1 cellular context compared by ENCODE assay signal in genomic region chr7:100538654-100539435, GRCh38.
A peak's percentile ranks its signal among the peaks of the same experiment; 100 is the strongest.
TF ChIP-seq lines count a peak whose summit lies in the region.

AGFG2 (plus strand) TSS chr7:100539203; CDS start chr7:100539347, 144 bp downstream.

TF ChIP-seq in HEK293, 187 proteins besides CTCF, POLR2A, EP300 and RAD21 (continued from another document and continues in another):
- TF ChIP-seq ZNF157 (tag by site-specific recombination; IDR thresholded peaks at IDR 0.05) (no peak), ZNF704 (tag by site-specific recombination; IDR thresholded peaks at IDR 0.05) (no peak), ZNF302 (tag by site-specific recombination; IDR thresholded peaks at IDR 0.05; ENCODE audit: low read depth) (no peak), ZNF391 (tag by site-specific recombination; IDR thresholded peaks at IDR 0.05; ENCODE audit: borderline replicate concordance, low read depth) (peak; percentile 93), KLF10 (tag by site-specific recombination; IDR thresholded peaks at IDR 0.05) (peak; percentile 97), ZBTB21 (tag by site-specific recombination; IDR thresholded peaks at IDR 0.05) (peak; percentile 92), ZNF146 (tag by site-specific recombination; IDR thresholded peaks at IDR 0.05) (peak; percentile 4; the same call in 1 of the 2 replicates), ZNF558 (tag by site-specific recombination; IDR thresholded peaks at IDR 0.05) (0 out of 2 replicates have a peak, but pooled peaks have one; percentile 15), WT1 (tag by site-specific recombination; IDR thresholded peaks at IDR 0.05) (peak; percentile 78), ZNF324 (tag by site-specific recombination; IDR thresholded peaks at IDR 0.05) (peak; percentile 54; the same call in 1 of the 2 replicates), ZNF529 (tag by site-specific recombination; IDR thresholded peaks at IDR 0.05; ENCODE audit: insufficient replicate concordance) (no peak), BCL11A (tag by site-specific recombination; IDR thresholded peaks at IDR 0.05; ENCODE audit: low read depth) (0 out of 2 replicates have a peak, but pooled peaks have one; percentile 20), KLF9 (tag by site-specific recombination; IDR thresholded peaks at IDR 0.05; ENCODE audit: low read depth) (peak; percentile 89), OSR2 (tag by site-specific recombination; IDR thresholded peaks at IDR 0.05) (peak; percentile 99), ZNF792 (tag by site-specific recombination; IDR thresholded peaks at IDR 0.05) (no peak), ZNF629 (tag by site-specific recombination; IDR thresholded peaks at IDR 0.05) (peak; percentile 94), ZNF596 (tag by site-specific recombination; IDR thresholded peaks at IDR 0.05) (no peak), ZNF548 (tag by site-specific recombination; IDR thresholded peaks at IDR 0.05) (no peak), ZNF16 (tag by site-specific recombination; IDR thresholded peaks at IDR 0.05; ENCODE audit: low read depth) (no peak), ZNF830 (tag by site-specific recombination; IDR thresholded peaks at IDR 0.05; ENCODE audit: low read depth) (no peak), ZBTB10 (tag by site-specific recombination; IDR thresholded peaks at IDR 0.05) (peak; percentile 66), ZNF670 (tag by site-specific recombination; IDR thresholded peaks at IDR 0.05; ENCODE audit: low read depth) (no peak), ZNF654 (tag by site-specific recombination; IDR thresholded peaks at IDR 0.05; ENCODE audit: low read depth) (no peak), REPIN1 (tag by site-specific recombination; IDR thresholded peaks at IDR 0.05; ENCODE audit: low read depth) (no peak), ZNF155 (tag by site-specific recombination; IDR thresholded peaks at IDR 0.05) (no peak), ZBTB44 (tag by site-specific recombination; IDR thresholded peaks at IDR 0.05) (no peak), ZNF677 (tag by site-specific recombination; IDR thresholded peaks at IDR 0.05) (no peak), EGR2 (tag by site-specific recombination; IDR thresholded peaks at IDR 0.05; ENCODE audit: low read depth) (peak; percentile 100), ZNF571 (tag by site-specific recombination; IDR thresholded peaks at IDR 0.05) (no peak), ZNF394 (tag by site-specific recombination; IDR thresholded peaks at IDR 0.05; ENCODE audit: borderline replicate concordance) (no peak; the same call in 1 of the 2 replicates), ZNF692 (tag by site-specific recombination; IDR thresholded peaks at IDR 0.05) (peak; percentile 67), KLF17 (tag by site-specific recombination; IDR thresholded peaks at IDR 0.05) (peak; percentile 89), ZNF791 (tag by site-specific recombination; IDR thresholded peaks at IDR 0.05) (no peak), ZNF518A (tag by site-specific recombination; conservative IDR thresholded peaks at IDR 0.05; ENCODE audit: low read depth) (no peak), ZNF416 (tag by site-specific recombination; IDR thresholded peaks at IDR 0.05) (no peak), ZBTB1 (tag by site-specific recombination; IDR thresholded peaks at IDR 0.05) (0 out of 2 replicates have a peak, but pooled peaks have one; percentile 83), SETDB1 (IDR thresholded peaks at IDR 0.05; ENCODE audit: insufficient read length, low read length) (no peak), ZNF2 (tag by site-specific recombination; IDR thresholded peaks at IDR 0.05) (peak; percentile 75), HOXD13 (CRISPR knock-in tag; IDR thresholded peaks at IDR 0.05; ENCODE audit: borderline replicate concordance) (no peak), ZFP37 (tag by site-specific recombination; IDR thresholded peaks at IDR 0.05) (peak; percentile 28; the same call in 1 of the 2 replicates), BCL11B (tag by site-specific recombination; IDR thresholded peaks at IDR 0.05; ENCODE audit: low read depth) (no peak), ZNF624 (tag by site-specific recombination; IDR thresholded peaks at IDR 0.05) (no peak), ZFP69B (tag by site-specific recombination; IDR thresholded peaks at IDR 0.05) (peak; percentile 67), ZNF544 (tag by site-specific recombination; IDR thresholded peaks at IDR 0.05) (no peak), GLIS1 (tag by site-specific recombination; IDR thresholded peaks at IDR 0.05) (peak; percentile 85), ZNF600 (tag by site-specific recombination; IDR thresholded peaks at IDR 0.05) (peak; percentile 63; the same call in 1 of the 2 replicates), HOXA7 (CRISPR knock-in tag; IDR thresholded peaks at IDR 0.05; ENCODE audit: borderline replicate concordance) (no peak), ZBTB6 (tag by site-specific recombination; IDR thresholded peaks at IDR 0.05) (peak; percentile 94), KLF1 (tag by site-specific recombination; IDR thresholded peaks at IDR 0.05) (peak; percentile 78), ZNF19 (tag by site-specific recombination; IDR thresholded peaks at IDR 0.05; ENCODE audit: low read depth) (no peak), INSM2 (tag by site-specific recombination; IDR thresholded peaks at IDR 0.05) (peak; percentile 41; the same call in 1 of the 2 replicates), SP2 (tag by site-specific recombination; IDR thresholded peaks at IDR 0.05) (peak; percentile 100)
